ENCODE assay signal across 9 cellular contexts in the genomic region with DNA sequence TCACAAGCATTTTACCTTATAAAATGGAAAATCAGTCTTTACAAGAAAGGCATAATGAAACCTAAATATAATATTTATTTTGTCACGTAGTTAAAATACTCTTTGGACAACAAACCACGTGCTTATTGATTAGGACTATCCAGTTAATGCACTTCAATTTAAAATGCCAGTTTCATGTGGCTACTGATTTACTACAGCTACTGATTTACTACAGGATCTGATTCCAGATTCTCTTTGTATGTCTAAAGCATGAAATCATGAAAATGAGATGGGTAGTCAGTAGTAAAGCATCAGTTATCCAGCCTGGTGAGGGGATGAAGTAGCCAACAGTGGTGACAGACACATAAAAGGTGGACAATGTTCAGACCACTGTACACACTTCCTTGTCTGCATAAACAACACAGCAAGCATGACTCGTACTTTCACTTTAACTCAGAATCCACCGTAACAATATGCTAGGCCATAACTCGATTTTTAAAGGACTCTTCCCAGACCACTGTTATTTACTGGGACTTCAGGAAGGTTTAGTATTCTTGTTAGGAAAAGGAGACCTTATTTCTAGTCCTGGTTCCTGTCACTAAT. TPM values are rescaled to one million over a fixed set of nuclear protein-coding genes. Genes with fewer than 3 reads are reported as not detected.
A peak's percentile ranks its signal among the peaks of the same experiment; 100 is the strongest.
DNase-seq lines count a peak whose midpoint lies in the region; ATAC-seq lines count a peak whose summit lies in the region.
"Had no signal": no experiment of that assay in that cellular context is flagged by ENCODE, and none has a peak within 500 bp of the region (broad histone marks: within the 10 kb centered on the region; RNA-seq: fewer than 3 reads in every experiment).

No MANE protein-coding gene starts in this region.

- H3K9ac ChIP-seq in muscle layer of colon (ENCODE audit: low read length), result peak overlapping the region; percentile 9

- intact Hi-C loops in activated T-helper 1 cell treated with anti-CD3 and anti-CD28 coated beads, Interleukin-12 subunit alpha, Interleukin-12 subunit beta, Interleukin-2, Interleukin-4 antibody, amounts not matched to agents 30 ng/mL and 10 ng/mL and 1 ng/mL, durations not matched to agents 14 hours and 24 hours and 36 hours (cut with micrococcal nuclease), result loop anchor here (1.0 to 5.0 kb wide), 2 partner anchors 25 to 69 kb away; partner anchors contain the start of gene ACAA2

- no peaks in the 10 kb centered on the region for H3K27me3 ChIP-seq in muscle layer of colon (ENCODE audit: control insufficient read depth in 1 of 2, insufficient read depth in 2 of 2, low read length in 2 of 2)

- H3K36me3 ChIP-seq in muscle layer of colon (ENCODE audit: insufficient read depth, low read length), result peaks cover 49% of the 10 kb centered on the region

- no peak for DNase-seq in activated T-helper 1 cell treated with anti-CD3 and anti-CD28 coated beads, Interleukin-12 subunit alpha, Interleukin-12 subunit beta, Interleukin-2, Interleukin-4 antibody, amounts not matched to agents 30 ng/mL and 10 ng/mL and 1 ng/mL, durations not matched to agents 14 hours and 24 hours and 36 hours (ENCODE audit: low spot score)
- DNase-seq in NCI-H2227 treated with DMSO at 0.1 percent for 48 hours (lab: John Stamatoyannopoulos, UW) (no peak), NCI-H82 treated with DMSO at 0.1 percent for 48 hours (lab: John Stamatoyannopoulos, UW; ENCODE audit: unreplicated experiment) (no peak), UCSD-AML1 (lab: John Stamatoyannopoulos, UW; ENCODE audit: unreplicated experiment) (no peak)
- DNase-seq: NCI-H146 had no signal

- peak; percentile 83 for ATAC-seq in GM18502 (IDR thresholded peaks at IDR 0.05; ENCODE audit: poor library complexity, unreplicated experiment)
- peak; percentile 73 for ATAC-seq in HG02678 (IDR thresholded peaks at IDR 0.05; ENCODE audit: unreplicated experiment)
- ATAC-seq in GM18873 (IDR thresholded peaks at IDR 0.05; ENCODE audit: low FRiP score, unreplicated experiment), result no peak

- H3K4me3 Mint-ChIP-seq in activated T-helper 1 cell treated with anti-CD3 and anti-CD28 coated beads, Interleukin-12 subunit alpha, Interleukin-12 subunit beta, Interleukin-2, Interleukin-4 antibody, amounts not matched to agents 30 ng/mL and 10 ng/mL and 1 ng/mL, durations not matched to agents 14 hours and 24 hours and 36 hours, result peak overlapping the region; percentile 45

- H3K27me3 Mint-ChIP-seq in activated T-helper 1 cell treated with anti-CD3 and anti-CD28 coated beads, Interleukin-12 subunit alpha, Interleukin-12 subunit beta, Interleukin-2, Interleukin-4 antibody, amounts not matched to agents 30 ng/mL and 10 ng/mL and 1 ng/mL, durations not matched to agents 14 hours and 24 hours and 36 hours (ENCODE audit: insufficient read depth), result no peaks in the 10 kb centered on the region

- H3K9me3 ChIP-seq in muscle layer of colon (ENCODE audit: low read length), result no peaks in the 10 kb centered on the region

- peaks cover 54% of the 10 kb centered on the region for H3K36me3 Mint-ChIP-seq in activated T-helper 1 cell treated with anti-CD3 and anti-CD28 coated beads, Interleukin-12 subunit alpha, Interleukin-12 subunit beta, Interleukin-2, Interleukin-4 antibody, amounts not matched to agents 30 ng/mL and 10 ng/mL and 1 ng/mL, durations not matched to agents 14 hours and 24 hours and 36 hours (ENCODE audit: low read depth)

- H3K9me3 Mint-ChIP-seq in activated T-helper 1 cell treated with anti-CD3 and anti-CD28 coated beads, Interleukin-12 subunit alpha, Interleukin-12 subunit beta, Interleukin-2, Interleukin-4 antibody, amounts not matched to agents 30 ng/mL and 10 ng/mL and 1 ng/mL, durations not matched to agents 14 hours and 24 hours and 36 hours, result no peaks in the 10 kb centered on the region

- H3K27ac Mint-ChIP-seq in activated T-helper 1 cell treated with anti-CD3 and anti-CD28 coated beads, Interleukin-12 subunit alpha, Interleukin-12 subunit beta, Interleukin-2, Interleukin-4 antibody, amounts not matched to agents 30 ng/mL and 10 ng/mL and 1 ng/mL, durations not matched to agents 14 hours and 24 hours and 36 hours, result peak overlapping the region; percentile 81

- H3K4me1 ChIP-seq in muscle layer of colon (ENCODE audit: insufficient read depth, low read length), result peaks cover 13% of the 10 kb centered on the region

- no peak overlapping the region for H3K27ac ChIP-seq in muscle layer of colon (ENCODE audit: low read depth, low read length)

- peak overlapping the region in 1 of 2 donors; percentile 34 for H3K4me3 ChIP-seq in muscle layer of colon (ENCODE audit: low read depth in 1 of 2, low read length in 2 of 2)

- peaks cover 62% of the 10 kb centered on the region for H3K4me1 Mint-ChIP-seq in activated T-helper 1 cell treated with anti-CD3 and anti-CD28 coated beads, Interleukin-12 subunit alpha, Interleukin-12 subunit beta, Interleukin-2, Interleukin-4 antibody, amounts not matched to agents 30 ng/mL and 10 ng/mL and 1 ng/mL, durations not matched to agents 14 hours and 24 hours and 36 hours (ENCODE audit: low read depth)

RNA-seq across cellular contexts. Expression of gene ACAA2, which starts 24.9 kb away (rescaled TPM):
- 74.3 and 74.6 TPM in 2 replicates for total RNA-seq in activated T-helper 1 cell treated with anti-CD3 and anti-CD28 coated beads, Interleukin-12 subunit alpha, Interleukin-12 subunit beta, Interleukin-2, Interleukin-4 antibody, amounts not matched to agents 30 ng/mL and 10 ng/mL and 1 ng/mL, durations not matched to agents 14 hours and 24 hours and 36 hours
